In the genomic region with DNA sequence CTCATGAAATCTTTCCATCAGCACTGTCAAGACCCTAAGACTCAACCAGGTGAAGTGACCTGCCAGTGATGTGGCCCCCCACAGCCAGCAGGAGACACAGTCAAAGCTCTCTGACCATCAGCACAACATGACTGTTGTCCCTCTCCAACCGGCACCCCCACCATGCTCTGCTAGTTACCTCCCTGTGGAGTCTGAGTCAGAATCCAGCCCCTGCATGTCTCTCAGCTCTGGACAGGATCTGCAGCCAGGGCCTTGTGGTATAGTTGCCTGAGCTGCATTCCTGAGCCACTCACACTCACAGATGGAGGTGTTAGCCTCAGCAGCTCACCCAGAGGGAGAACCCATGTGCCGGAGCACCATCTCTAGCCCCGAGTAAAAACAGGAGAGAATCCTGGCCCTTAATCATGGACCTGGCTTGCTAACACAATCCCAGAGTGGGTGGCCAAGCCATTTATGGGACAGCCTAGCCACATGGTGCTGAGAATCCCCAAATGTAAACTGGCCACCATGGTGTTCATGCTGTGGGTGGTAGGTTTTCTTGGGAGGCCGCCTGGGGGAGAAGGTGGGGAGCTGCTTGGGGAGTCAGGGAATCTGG, we compare ENCODE assay signal across 16 cellular contexts.
DNase-seq lines count a peak whose midpoint lies in the region; ATAC-seq, FAIRE-seq and TF ChIP-seq lines count a peak whose summit lies in the region.
"Had no signal": no experiment of that assay in that cellular context is flagged by ENCODE, and none has a peak within 500 bp of the region (broad histone marks: within the 10 kb centered on the region; RNA-seq: fewer than 3 reads in every experiment).

No MANE protein-coding gene starts in this region.

- H3K4me1 Mint-ChIP-seq in type B pancreatic cell (ENCODE audit: unreplicated experiment) = no peaks in the 10 kb centered on the region
- H3K4me1 Mint-ChIP-seq: activated naive CD4-positive, alpha-beta T cell treated with anti-CD3 and anti-CD28 coated beads, Interleukin-2, amount 50 U/mL, for 24 hours had no signal

- H3K9me3 Mint-ChIP-seq in type B pancreatic cell = no peaks in the 10 kb centered on the region
- H3K9me3 Mint-ChIP-seq: activated naive CD4-positive, alpha-beta T cell treated with anti-CD3 and anti-CD28 coated beads, Interleukin-2, amount 50 U/mL, for 24 hours; CD8-positive, alpha-beta memory T cell; T-helper 1 cell treated with Interleukin-12 subunit alpha and Interleukin-12 subunit beta and Interleukin-4 antibody, amounts not matched to agents 30 μg/mL and 1 μg/mL, for 36 hours had no signal

- no peak overlapping the region for H2BK120ac ChIP-seq in mesenchymal stem cell (ENCODE audit: low read depth, low read length)

- peaks cover 33% of the 10 kb centered on the region for H3K36me3 Mint-ChIP-seq in type B pancreatic cell

- FAIRE-seq in bronchial epithelial cell (lab: Jason Lieb, UNC) = no peak
- FAIRE-seq: GM12892 had no signal

- H3K23ac ChIP-seq in mesenchymal stem cell (ENCODE audit: low read length in 2 of 2) = no peak overlapping the region

- no peak overlapping the region for H3K27ac Mint-ChIP-seq in type B pancreatic cell
- H3K27ac Mint-ChIP-seq: activated CD8-positive, alpha-beta T cell treated with anti-CD3 and anti-CD28 coated beads, Interleukin-2, amount 10 ng/mL, durations not matched to agents 7 days and 5 days; activated naive CD4-positive, alpha-beta T cell treated with anti-CD3 and anti-CD28 coated beads, Interleukin-2, amount 50 U/mL, for 24 hours; CD8-positive, alpha-beta memory T cell; T-helper 1 cell treated with Interleukin-12 subunit alpha and Interleukin-12 subunit beta and Interleukin-4 antibody, amounts not matched to agents 30 μg/mL and 1 μg/mL, for 36 hours had no signal

- H3K79me1 ChIP-seq in mesenchymal stem cell (replicated peaks; ENCODE audit: low read length, poor library complexity, severe bottlenecking) = no peaks in the 10 kb centered on the region

- 84% methylated on average over 4 of the region's 4 CpGs for WGBS in mesenchymal stem cell

- peak overlapping the region; percentile 34 for H2AK5ac ChIP-seq in mesenchymal stem cell (ENCODE audit: low read length, severe bottlenecking)

- no peak overlapping the region for H2BK12ac ChIP-seq in mesenchymal stem cell (ENCODE audit: low read length in 2 of 2)

- H4K91ac ChIP-seq in mesenchymal stem cell (ENCODE audit: low read length) = no peak overlapping the region

- H3K14ac ChIP-seq in mesenchymal stem cell (ENCODE audit: low read length in 2 of 2) = no peak overlapping the region

- no peaks in the 10 kb centered on the region for H3K36me3 ChIP-seq in bronchial epithelial cell (ENCODE audit: control insufficient read depth, insufficient read depth, low read length)
- peaks cover 14 to 97% of the 10 kb centered on the region in 2 experiments for H3K36me3 ChIP-seq in mesenchymal stem cell (ENCODE audit: control insufficient read depth in 1 of 2, insufficient read depth in 2 of 2, low read depth in 1 of 2, low read length in 2 of 2)

- H3K9ac ChIP-seq in mesenchymal stem cell (ENCODE audit: low read length) = no peak overlapping the region

- no peak overlapping the region for H4K8ac ChIP-seq in mesenchymal stem cell (ENCODE audit: low read length)

- peak overlapping the region; percentile 53 for H3K27ac ChIP-seq in mesenchymal stem cell (ENCODE audit: low read length, poor library complexity, severe bottlenecking)
- H3K27ac ChIP-seq: tibial artery had no signal

- H3K27me3 ChIP-seq in bronchial epithelial cell (ENCODE audit: control insufficient read depth, insufficient read depth, low read length) (no peaks in the 10 kb centered on the region), mesenchymal stem cell (ENCODE audit: control insufficient read depth in 1 of 2, insufficient read depth in 1 of 2, low read length in 2 of 2) (no peaks in the 10 kb centered on the region)
- H3K27me3 ChIP-seq: tibial artery had no signal

- no peaks in the 10 kb centered on the region for H3K27me3 Mint-ChIP-seq in type B pancreatic cell
- H3K27me3 Mint-ChIP-seq: activated naive CD4-positive, alpha-beta T cell treated with anti-CD3 and anti-CD28 coated beads, Interleukin-2, amount 50 U/mL, for 24 hours; CD8-positive, alpha-beta memory T cell had no signal

- no peak for ATAC-seq in GM21526 (IDR thresholded peaks at IDR 0.05; ENCODE audit: low FRiP score, unreplicated experiment)
- ATAC-seq: activated CD8-positive, alpha-beta T cell treated with anti-CD3 and anti-CD28 coated beads, Interleukin-2, amount 10 ng/mL, durations not matched to agents 7 days and 5 days had no signal

- H3K4me3 ChIP-seq in bronchial epithelial cell (ENCODE audit: low read depth, low read length) = no peak overlapping the region
- no peak overlapping the region for H3K4me3 ChIP-seq in mesenchymal stem cell (ENCODE audit: insufficient read depth in 1 of 2, low read depth in 1 of 2, low read length in 2 of 2)
- H3K4me3 ChIP-seq: tibial artery had no signal

- H3K4me2 ChIP-seq in mesenchymal stem cell (ENCODE audit: low read length, poor library complexity, severe bottlenecking) = no peak overlapping the region

- no peak overlapping the region for H2BK15ac ChIP-seq in mesenchymal stem cell (ENCODE audit: low read depth, poor library complexity, severe bottlenecking)

- H2BK5ac ChIP-seq in mesenchymal stem cell (ENCODE audit: low read depth, low read length, poor library complexity, severe bottlenecking) = no peak overlapping the region

- peak; percentile 44 for DNase-seq in ELF-1 (ENCODE audit: low read depth, low spot score)
- DNase-seq in HPDE6-E6E7 (ENCODE audit: extremely low spot score) = peak; percentile 82
- DNase-seq in bronchial epithelial cell (ENCODE audit: low read depth) = peak; percentile 96
- DNase-seq in mesenchymal stem cell = peak; percentile 52
- DNase-seq in DMS 273 treated with DMSO at 0.1 percent for 48 hours (lab: John Stamatoyannopoulos, UW) = no peak
- DNase-seq in type B pancreatic cell (ENCODE audit: extremely low spot score, unreplicated experiment) = no peak
- no peak for DNase-seq in NCI-H2171 (lab: John Stamatoyannopoulos, UW)
- DNase-seq: activated CD8-positive, alpha-beta T cell treated with anti-CD3 and anti-CD28 coated beads, Interleukin-2, amount 10 ng/mL, durations not matched to agents 7 days and 5 days; CD8-positive, alpha-beta memory T cell; dermis blood vessel endothelial cell; hypothalamus; tibial artery had no signal

- peaks cover 16% of the 10 kb centered on the region for H3K4me1 ChIP-seq in mesenchymal stem cell (ENCODE audit: control insufficient read depth, insufficient read depth, low read depth, low read length)
- H3K4me1 ChIP-seq: tibial artery had no signal

- peak overlapping the region in 1 of 2 experiments; percentile 19 for H3K18ac ChIP-seq in mesenchymal stem cell (ENCODE audit: low read depth in 1 of 2, low read length in 2 of 2)

- H2AFZ ChIP-seq in mesenchymal stem cell (ENCODE audit: low read depth, low read length) = no peak overlapping the region

- H3K4me3 Mint-ChIP-seq in type B pancreatic cell = no peak overlapping the region
- H3K4me3 Mint-ChIP-seq: activated CD8-positive, alpha-beta T cell treated with anti-CD3 and anti-CD28 coated beads, Interleukin-2, amount 10 ng/mL, durations not matched to agents 7 days and 5 days; activated naive CD4-positive, alpha-beta T cell treated with anti-CD3 and anti-CD28 coated beads, Interleukin-2, amount 50 U/mL, for 24 hours; T-helper 1 cell treated with Interleukin-12 subunit alpha and Interleukin-12 subunit beta and Interleukin-4 antibody, amounts not matched to agents 30 μg/mL and 1 μg/mL, for 36 hours had no signal

- TF ChIP-seq CTCF in bronchial epithelial cell (IDR thresholded peaks at IDR 0.05; ENCODE audit: insufficient read depth, low read length, severe bottlenecking) = no peak
- TF ChIP-seq CTCF in type B pancreatic cell (conservative IDR thresholded peaks at IDR 0.05) = no peak

- no peaks in the 10 kb centered on the region for H3K9me3 ChIP-seq in mesenchymal stem cell (ENCODE audit: control insufficient read depth, low read length)
- H3K9me3 ChIP-seq: tibial artery had no signal

- H3K4ac ChIP-seq in mesenchymal stem cell (ENCODE audit: low read depth in 1 of 2, low read length in 2 of 2) = no peak overlapping the region

Comparison
In these comparisons a context has a peak if more than half of its experiments do, and no peak if none do; other contexts are left out.
1. DNase-seq: peak in ELF-1 (single experiment), HPDE6-E6E7 (single experiment), bronchial epithelial cell (single experiment) and mesenchymal stem cell (single experiment); none in DMS 273 treated with DMSO at 0.1 percent for 48 hours (single experiment), type B pancreatic cell (single experiment) and NCI-H2171 (single experiment).